8 cellular contexts compared by ENCODE assay signal in the genomic region with DNA sequence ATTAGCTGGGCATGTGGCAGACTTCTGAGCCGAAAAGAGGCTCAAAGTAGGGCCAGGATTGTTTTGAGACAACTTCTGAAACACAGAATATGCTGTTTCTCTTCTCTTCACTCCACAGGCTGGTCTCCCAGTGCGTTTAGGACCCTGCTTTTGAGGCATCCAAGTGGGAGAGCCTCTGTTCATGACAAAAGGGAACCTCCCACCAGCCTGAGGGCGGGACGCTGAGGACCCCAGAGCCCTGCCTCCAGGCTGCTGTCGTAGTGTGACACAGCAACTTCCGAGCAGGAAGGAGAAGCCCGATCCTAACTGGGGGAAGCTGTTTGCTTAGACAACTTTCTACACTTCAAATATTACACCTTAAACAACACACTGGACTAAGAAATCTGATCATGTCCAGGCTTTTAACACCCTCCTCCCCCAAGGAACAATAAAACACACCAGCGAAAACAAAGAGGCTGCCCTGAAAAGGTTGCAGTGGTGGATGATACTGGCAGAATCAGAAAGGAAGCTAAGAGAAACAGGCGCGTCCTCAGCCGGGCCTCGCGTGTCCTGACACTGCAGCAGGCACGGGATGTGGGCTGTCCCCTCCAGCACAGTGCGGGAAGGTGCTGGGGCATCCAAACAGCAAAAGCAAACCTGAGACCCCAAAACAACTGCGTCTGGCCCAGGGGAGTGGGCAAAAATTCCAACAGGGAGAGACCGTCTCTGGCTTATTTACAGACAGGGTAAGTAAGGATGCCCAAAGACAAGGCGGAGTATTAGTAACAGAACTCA. TPM values are rescaled to one million over a fixed set of nuclear protein-coding genes. Genes with fewer than 3 reads are reported as not detected.
DNase-seq lines count a peak whose midpoint lies in the region; ATAC-seq, FAIRE-seq and TF ChIP-seq lines count a peak whose summit lies in the region.

No MANE protein-coding gene starts in this region.

- DNase-seq in DND-41 (peak; percentile 89), HTR-8/SVneo (ENCODE audit: insufficient read length, low spot score) (peak; percentile 86), SHP77 treated with DMSO at 0.1 percent for 48 hours (lab: John Stamatoyannopoulos, UW) (peak; percentile 61), K562 (ENCODE audit: extremely low read depth in 1 of 4, low spot score in 3 of 4) (peak; percentile 75 to 95 (median 84)), iPS DF 19.7 (ENCODE audit: low read depth, low spot score) (peak; percentile 74), gastrocnemius medialis (peak; percentile 62 to 70), NCI-H446 treated with DMSO at 0.1 percent for 48 hours (lab: John Stamatoyannopoulos, UW) (no peak)

- no peaks in the 10 kb centered on the region for H3K27me3 ChIP-seq in DND-41 (ENCODE audit: insufficient read depth, low read length, poor library complexity)
- H3K27me3 ChIP-seq in K562 (ENCODE audit: control insufficient read depth in 2 of 2, insufficient read depth in 2 of 2, low read length in 2 of 2) = no peaks in the 10 kb centered on the region
- no peaks in the 10 kb centered on the region for H3K27me3 ChIP-seq in gastrocnemius medialis

- WGBS in K562 (ENCODE audit: insufficient coverage, low coverage, missing lambda C conversion rate) = under 1% methylated on average over 18 of the region's 18 CpGs

- TF ChIP-seq EP300 in K562 (IDR thresholded peaks at IDR 0.05; ENCODE audit: low read length) = peak; percentile 51; the same call in 1 of the 2 replicates

- POLR2A ChIA-PET in K562 (lab: Yijun Ruan, JAX) = interaction anchor here (0.6 to 4.4 kb wide), 20 partner anchors 9 to 803 kb away, joined by 3 to 23 read pairs (median 4); partner anchors contain the start of gene SERTAD2

- no peak for TF ChIP-seq RAD21 in K562 (CRISPR knock-in tag; conservative IDR thresholded peaks at IDR 0.05 in 1 of 2, IDR thresholded peaks at IDR 0.05 in 1 of 2)

- H3K79me2 ChIP-seq in DND-41 (ENCODE audit: insufficient read depth, low read length) = peaks cover 66% of the 10 kb centered on the region
- peaks cover 100% of the 10 kb centered on the region for H3K79me2 ChIP-seq in K562 (ENCODE audit: control insufficient read depth, insufficient read depth, low read length)

- H4K20me1 ChIP-seq in DND-41 (ENCODE audit: insufficient read depth, low read length) = peaks cover 18% of the 10 kb centered on the region
- peaks cover 21% of the 10 kb centered on the region for H4K20me1 ChIP-seq in K562 (replicated peaks; ENCODE audit: control insufficient read depth, insufficient read depth, low read length)

- ATAC-seq in DND-41 (ENCODE audit: insufficient read depth, low read depth) = peak; percentile 93
- ATAC-seq in GM21423 (IDR thresholded peaks at IDR 0.05; ENCODE audit: unreplicated experiment) = peak; percentile 56
- ATAC-seq in K562 = peak; percentile 83
- ATAC-seq in gastrocnemius medialis = peak; percentile 76 to 81

- H3K36me3 ChIP-seq in DND-41 (ENCODE audit: insufficient read depth, low read length) = no peaks in the 10 kb centered on the region
- peaks cover 5% of the 10 kb centered on the region; the same call in 1 of the 3 replicates for H3K36me3 ChIP-seq in K562 (ENCODE audit: control insufficient read depth, insufficient read depth, low read length)
- no peaks in the 10 kb centered on the region for H3K36me3 ChIP-seq in gastrocnemius medialis

- TF ChIP-seq CTCF in DND-41 (IDR thresholded peaks at IDR 0.05; ENCODE audit: borderline replicate concordance, extremely low read depth, low read length, poor library complexity, severe bottlenecking) = peak; percentile 8
- no peak for TF ChIP-seq CTCF in K562 (IDR thresholded peaks at IDR 0.05 in 2 of 3, conservative IDR thresholded peaks at IDR 0.05 in 1 of 3; ENCODE audit: insufficient read depth in 2 of 3, low read depth in 1 of 3, low read length in 3 of 3)
- TF ChIP-seq CTCF in gastrocnemius medialis (IDR thresholded peaks at IDR 0.05 in 4 of 5, conservative IDR thresholded peaks at IDR 0.05 in 1 of 5) = no peak

- H3K9me3 ChIP-seq in DND-41 (ENCODE audit: insufficient read depth, low read length, severe bottlenecking) (no peaks in the 10 kb centered on the region), K562 (replicated peaks; ENCODE audit: control insufficient read depth, insufficient read depth, low read depth, low read length) (no peaks in the 10 kb centered on the region), gastrocnemius medialis (no peaks in the 10 kb centered on the region)

- peak overlapping the region; percentile 83 for H3K4me2 ChIP-seq in DND-41 (ENCODE audit: insufficient read depth, low read length)
- H3K4me2 ChIP-seq in K562 (ENCODE audit: insufficient read depth, low read length) = peak overlapping the region; percentile 85

- in situ Hi-C loops in K562 (cut with MboI) = loop anchor here (5.0 kb wide), 1 partner anchor 218 kb away; no protein-coding TSS in a partner anchor
- in situ Hi-C loops in gastrocnemius medialis (cut with MboI; ENCODE audit: low sequenced_read_pairs in 4 of 4) = loop anchor here in 2 of 4 donors (10.0 to 25.0 kb wide), 2 partner anchors 220 to 393 kb away; no protein-coding TSS in a partner anchor

- CTCF ChIA-PET in K562 (lab: Yijun Ruan, JAX; ENCODE audit: low intra/inter-chr PET ratio) = interaction anchor here (0.7 to 1.1 kb wide), 2 partner anchors 36 to 218 kb away, joined by 3 read pairs; no protein-coding TSS in a partner anchor

- FAIRE-seq in HTR-8/SVneo (lab: Jason Lieb, UNC) = peak; percentile 59
- FAIRE-seq in K562 (lab: Jason Lieb, UNC) = peak; percentile 93

- peak overlapping the region; percentile 87 for H2AFZ ChIP-seq in DND-41 (ENCODE audit: low read depth, low read length)
- H2AFZ ChIP-seq in K562 (ENCODE audit: low read depth, low read length) = peak overlapping the region; percentile 53

- BruUV-seq in K562 (replicated peaks; lab: Mats Ljungman, UMichigan) = TSS peak; percentile 90

- H3K9me1 ChIP-seq in K562 (ENCODE audit: control insufficient read depth, insufficient read depth, low read length) = no peaks in the 10 kb centered on the region

- intact Hi-C loops in K562 (cut with micrococcal nuclease) = no loop called here
- intact Hi-C loops in gastrocnemius medialis (cut with DNase I; ENCODE audit: low total_unique reads) = loop anchor here (2.0 to 10.0 kb wide), 5 partner anchors 37 to 1790 kb away; partner anchors contain the start of gene MEIS1

- TF ChIP-seq POLR2A in K562 (conservative IDR thresholded peaks at IDR 0.05) (peak; percentile 94), gastrocnemius medialis (IDR thresholded peaks at IDR 0.05) (peak; percentile 67 to 82)

- H3K27ac ChIP-seq in DND-41 (ENCODE audit: low read length) = peak overlapping the region; percentile 94
- peak overlapping the region; percentile 96 for H3K27ac ChIP-seq in K562 (ENCODE audit: extremely low read depth, low read depth, low read length)
- H3K27ac ChIP-seq in gastrocnemius medialis = peak overlapping the region; percentile 85 to 93 (median 92)

- H3K4me1 ChIP-seq in DND-41 (ENCODE audit: insufficient read depth, low read length) (peaks cover 26% of the 10 kb centered on the region), K562 (replicated peaks in 1 of 2; ENCODE audit: control insufficient read depth in 2 of 2, insufficient read depth in 2 of 2, low read length in 2 of 2) (peaks cover 36 to 65% of the 10 kb centered on the region in 2 experiments), gastrocnemius medialis (peaks cover 54 to 59% of the 10 kb centered on the region in 2 donors)

- H3K4me3 ChIP-seq in DND-41 (ENCODE audit: low read depth in 1 of 2, low read length in 2 of 2) (peak overlapping the region; percentile 42 to 74; a peak in 3 of 4 replicates), K562 (peak overlapping the region; percentile 38), gastrocnemius medialis (peak overlapping the region; percentile 49 to 61 (median 58))

- H3K9ac ChIP-seq in DND-41 (ENCODE audit: low read depth, low read length) = peak overlapping the region; percentile 69
- H3K9ac ChIP-seq in K562 (ENCODE audit: insufficient read depth in 1 of 2, low read depth in 2 of 2, low read length in 2 of 2) = peak overlapping the region; percentile 86 to 94

TF ChIP-seq in K562, 482 proteins besides CTCF, POLR2A, EP300 and RAD21 (continues in another document):
- TF ChIP-seq ETV1 (tag; conservative IDR thresholded peaks at IDR 0.05; ENCODE audit: low read depth) (peak; percentile 25), CCAR2 (IDR thresholded peaks at IDR 0.05; ENCODE audit: low read depth, low read length) (no peak), RFX1 (IDR thresholded peaks at IDR 0.05) (no peak), TEAD1 (CRISPR knock-in tag; IDR thresholded peaks at IDR 0.05) (0 out of 4 replicates have a peak, but pooled peaks of 1 of the 2 experiments have one; percentile 39)
- TF ChIP-seq, protein P1, sequence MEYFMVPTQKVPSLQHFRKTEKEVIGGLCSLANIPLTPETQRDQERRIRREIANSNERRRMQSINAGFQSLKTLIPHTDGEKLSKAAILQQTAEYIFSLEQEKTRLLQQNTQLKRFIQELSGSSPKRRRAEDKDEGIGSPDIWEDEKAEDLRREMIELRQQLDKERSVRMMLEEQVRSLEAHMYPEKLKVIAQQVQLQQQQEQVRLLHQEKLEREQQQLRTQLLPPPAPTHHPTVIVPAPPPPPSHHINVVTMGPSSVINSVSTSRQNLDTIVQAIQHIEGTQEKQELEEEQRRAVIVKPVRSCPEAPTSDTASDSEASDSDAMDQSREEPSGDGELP (CRISPR knock-in tag; IDR thresholded peaks at IDR 0.05; ENCODE audit: borderline replicate concordance) = peak; percentile 7; the same call in 1 of the 2 replicates

RNA-seq across cellular contexts. Expression of gene SERTAD2, which starts 9.3 kb away (rescaled TPM):
- total RNA-seq in K562 (2011; cell fraction: chromatin; rRNA removed; ENCODE audit: low replicate concordance) = 9.0 and 18.6 TPM in 2 replicates
- total RNA-seq in K562 (2011; cell fraction: nucleolus; rRNA removed) = 8.2 and 9.5 TPM in 2 replicates
- total RNA-seq in K562 (2011; cell fraction: nucleoplasm; rRNA removed) = 17.8 and 37.0 TPM in 2 replicates
- total RNA-seq in K562 (2014; rRNA removed) (5.3 and 5.9 TPM in 2 replicates), K562 (2014; rRNA removed; fragmentation: Illumina TruSeq; extraction: Trizol) (5.7 and 6.1 TPM in 2 replicates), K562 (2015; rRNA removed; fragmentation: Illumina TruSeq; extraction: Trizol) (6.5 and 7.1 TPM in 2 replicates), K562 (2021) (11.3 and 11.6 TPM in 2 replicates), gastrocnemius medialis (10 to 100 TPM in 1 of 4 donors, 1 to 10 TPM in 3; 7.3 to 10.6 (median 8.7) TPM)
- polyA plus RNA-seq in K562 (2011; rRNA removed) (5.9 and 6.6 TPM in 2 replicates), K562 (2014; fragmentation: Illumina TruSeq; extraction: Trizol) (9.4 and 12.5 TPM in 2 replicates), K562 (2014; fragmentation: Nextera tagmentation; extraction: Ambion mirVana) (1 to 10 TPM; 3.0 to 3.4 TPM), K562 (2014; rRNA removed) (6.3 and 7.5 TPM in 2 replicates)
- polyA plus RNA-seq in K562 (2011; cell fraction: cytosol; rRNA removed) = 6.1 and 8.2 TPM in 2 replicates
- polyA plus RNA-seq in K562 (2011; cell fraction: nucleus; rRNA removed) = 5.4 and 7.0 TPM in 2 replicates
- polyA plus RNA-seq in K562 (2012) = 10.7 and 11.1 TPM in 2 replicates
- 11.4 and 12.5 TPM in 2 replicates for polyA minus RNA-seq in K562 (2011; rRNA and poly(A)+ RNA removed)
- polyA minus RNA-seq in K562 (2011; cell fraction: cytosol; rRNA and poly(A)+ RNA removed) = 5.9 and 8.6 TPM in 2 replicates
- polyA minus RNA-seq in K562 (2011; cell fraction: nucleus; rRNA and poly(A)+ RNA removed) = 7.7 and 10.0 TPM in 2 replicates
